In the genomic region with DNA sequence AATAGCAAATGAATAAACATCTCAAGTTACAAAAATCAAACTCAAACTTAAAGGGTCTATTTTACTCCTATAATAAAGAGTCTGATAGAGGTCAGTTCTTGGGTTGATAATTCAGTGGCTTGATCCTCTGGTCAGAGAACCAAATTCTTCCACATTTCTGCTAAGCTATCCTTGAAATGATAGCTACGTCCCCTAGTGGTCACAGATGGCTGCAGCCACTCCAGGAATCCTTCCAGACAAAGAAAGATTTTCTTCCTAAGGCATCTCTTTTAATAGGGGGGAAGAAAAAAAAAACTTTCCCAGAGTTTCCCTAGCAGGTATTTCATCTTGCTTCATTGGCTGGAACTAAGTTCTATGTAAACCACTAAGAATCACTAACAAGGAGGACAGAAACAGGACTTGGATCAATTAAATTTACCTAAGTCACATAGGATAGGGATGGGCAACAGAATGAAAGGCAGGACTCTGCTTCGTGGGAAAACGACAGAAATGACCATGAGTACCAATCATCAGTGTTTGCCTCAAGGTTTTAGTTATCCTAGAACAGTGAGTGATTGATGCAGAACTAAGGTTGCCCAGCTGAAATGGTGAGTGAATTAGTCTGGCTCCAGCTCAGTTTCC, we compare ENCODE assay signal across 8 cellular contexts.
DNase-seq lines count a peak whose midpoint lies in the region; ATAC-seq and TF ChIP-seq lines count a peak whose summit lies in the region.

No MANE protein-coding gene starts in this region.

- H3K4me3 Mint-ChIP-seq in activated CD8-positive, alpha-beta T cell treated with anti-CD3 and anti-CD28 coated beads for 36 hours = no peak overlapping the region
- no peak overlapping the region for H3K4me3 Mint-ChIP-seq in activated CD8-positive, alpha-beta T cell treated with anti-CD3 and anti-CD28 coated beads, Interleukin-2, amount 10 ng/mL, durations not matched to agents 7 days and 5 days

- H3K36me3 Mint-ChIP-seq in activated CD8-positive, alpha-beta T cell treated with anti-CD3 and anti-CD28 coated beads for 36 hours (ENCODE audit: low read depth) = no peaks in the 10 kb centered on the region
- no peaks in the 10 kb centered on the region for H3K36me3 Mint-ChIP-seq in activated CD8-positive, alpha-beta T cell treated with anti-CD3 and anti-CD28 coated beads, Interleukin-2, amount 10 ng/mL, durations not matched to agents 7 days and 5 days (ENCODE audit: low read depth)

- H3K27me3 ChIP-seq in transverse colon (no peaks in the 10 kb centered on the region), aorta (ENCODE audit: control insufficient read depth in 1 of 2, insufficient read depth in 2 of 2, low read length in 1 of 2) (no peaks in the 10 kb centered on the region)

- no peaks in the 10 kb centered on the region for H3K36me3 ChIP-seq in transverse colon
- no peaks in the 10 kb centered on the region for H3K36me3 ChIP-seq in aorta (ENCODE audit: control insufficient read depth in 1 of 2, insufficient read depth in 2 of 2, low read length in 1 of 2)

- no peak overlapping the region for H3K27ac Mint-ChIP-seq in activated CD8-positive, alpha-beta T cell treated with anti-CD3 and anti-CD28 coated beads for 36 hours
- H3K27ac Mint-ChIP-seq in activated CD8-positive, alpha-beta T cell treated with anti-CD3 and anti-CD28 coated beads, Interleukin-2, amount 10 ng/mL, durations not matched to agents 7 days and 5 days = no peak overlapping the region

- WGBS in transverse colon (ENCODE audit: low coverage in 1 of 2), 2 donors = 38 to 41% methylated on average over 3 of the region's 3 CpGs
- 70 to 74% methylated on average over 3 of the region's 3 CpGs for WGBS in aorta, 2 donors

- H3K27ac ChIP-seq in transverse colon (no peak overlapping the region), aorta (ENCODE audit: low read depth in 1 of 2, low read length in 2 of 2) (no peak overlapping the region)

- H3K4me1 Mint-ChIP-seq in activated CD8-positive, alpha-beta T cell treated with anti-CD3 and anti-CD28 coated beads for 36 hours (ENCODE audit: low read depth) = no peaks in the 10 kb centered on the region
- H3K4me1 Mint-ChIP-seq in activated CD8-positive, alpha-beta T cell treated with anti-CD3 and anti-CD28 coated beads, Interleukin-2, amount 10 ng/mL, durations not matched to agents 7 days and 5 days (ENCODE audit: low read depth) = no peaks in the 10 kb centered on the region

- ATAC-seq in activated CD8-positive, alpha-beta T cell treated with anti-CD3 and anti-CD28 coated beads for 36 hours = no peak
- no peak for ATAC-seq in activated CD8-positive, alpha-beta T cell treated with anti-CD3 and anti-CD28 coated beads, Interleukin-2, amount 10 ng/mL, durations not matched to agents 7 days and 5 days
- no peak for ATAC-seq in HG03469 (IDR thresholded peaks at IDR 0.05; ENCODE audit: unreplicated experiment)
- no peak for ATAC-seq in aorta (ENCODE audit: low FRiP score)

- POLR2A ChIA-PET in activated CD8-positive, alpha-beta T cell treated with anti-CD3 and anti-CD28 coated beads for 36 hours (lab: Charles Lee) = no interaction called here
- POLR2A ChIA-PET in activated CD8-positive, alpha-beta T cell treated with anti-CD3 and anti-CD28 coated beads, Interleukin-2, amount 10 ng/mL, durations not matched to agents 7 days and 5 days (lab: Charles Lee) = no interaction called here

- no peak for TF ChIP-seq POLR2A in transverse colon (IDR thresholded peaks at IDR 0.05)

- TF ChIP-seq CTCF in activated CD8-positive, alpha-beta T cell treated with anti-CD3 and anti-CD28 coated beads for 36 hours (IDR thresholded peaks at IDR 0.05) = peak; percentile 42
- TF ChIP-seq CTCF in fibroblast of mammary gland (conservative IDR thresholded peaks at IDR 0.05; ENCODE audit: control insufficient read depth, insufficient read depth, low read depth, low read length) (peak; percentile 95), transverse colon (IDR thresholded peaks at IDR 0.05) (peak in 3 of 5 experiments; percentile 27 to 45 (median 39))

- intact Hi-C loops in activated CD8-positive, alpha-beta T cell treated with anti-CD3 and anti-CD28 coated beads for 36 hours (cut with micrococcal nuclease) = no loop called here
- intact Hi-C loops in transverse colon (cut with DNase I; ENCODE audit: low total_unique reads) (no loop called here), aorta (cut with DNase I) (no loop called here)

- in situ Hi-C loops in transverse colon (cut with MboI; ENCODE audit: low pct_ligation_motif_present in 1 of 4, low pct_unique_long_range_greater_than_20kb in 1 of 4, low sequenced_read_pairs in 3 of 4) = no loop called here

- H3K27me3 Mint-ChIP-seq in activated CD8-positive, alpha-beta T cell treated with anti-CD3 and anti-CD28 coated beads for 36 hours = peaks cover 2% of the 10 kb centered on the region
- no peaks in the 10 kb centered on the region for H3K27me3 Mint-ChIP-seq in activated CD8-positive, alpha-beta T cell treated with anti-CD3 and anti-CD28 coated beads, Interleukin-2, amount 10 ng/mL, durations not matched to agents 7 days and 5 days (ENCODE audit: low read depth)

- CTCF ChIA-PET in activated CD8-positive, alpha-beta T cell treated with anti-CD3 and anti-CD28 coated beads for 36 hours (lab: Charles Lee) = interaction anchor here (1.3 kb wide), 1 partner anchor 575 kb away, joined by 4 read pairs; no protein-coding TSS in a partner anchor
- CTCF ChIA-PET in activated CD8-positive, alpha-beta T cell treated with anti-CD3 and anti-CD28 coated beads, Interleukin-2, amount 10 ng/mL, durations not matched to agents 7 days and 5 days (lab: Charles Lee) = no interaction called here

- H3K4me3 ChIP-seq in fibroblast of mammary gland (ENCODE audit: control insufficient read depth, low read depth, low read length) = no peak overlapping the region
- H3K4me3 ChIP-seq in transverse colon = no peak overlapping the region
- H3K4me3 ChIP-seq in aorta (ENCODE audit: low read length in 2 of 2) = no peak overlapping the region

- DNase-seq in activated CD8-positive, alpha-beta T cell treated with anti-CD3 and anti-CD28 coated beads for 36 hours = no peak
- no peak for DNase-seq in activated CD8-positive, alpha-beta T cell treated with anti-CD3 and anti-CD28 coated beads, Interleukin-2, amount 10 ng/mL, durations not matched to agents 7 days and 5 days
- peak; percentile 66 for DNase-seq in OCI-M1 (lab: John Stamatoyannopoulos, UW)
- DNase-seq in fibroblast of mammary gland (ENCODE audit: low read depth) = peak; percentile 58
- no peak for DNase-seq in transverse colon
- no peak for DNase-seq in middle frontal gyrus (ENCODE audit: extremely low spot score, low spot score)
- DNase-seq in aorta = no peak

- no peaks in the 10 kb centered on the region for H3K9me3 Mint-ChIP-seq in activated CD8-positive, alpha-beta T cell treated with anti-CD3 and anti-CD28 coated beads for 36 hours
- H3K9me3 Mint-ChIP-seq in activated CD8-positive, alpha-beta T cell treated with anti-CD3 and anti-CD28 coated beads, Interleukin-2, amount 10 ng/mL, durations not matched to agents 7 days and 5 days (ENCODE audit: insufficient read depth) = no peaks in the 10 kb centered on the region

- H3K4me1 ChIP-seq in transverse colon (no peaks in the 10 kb centered on the region), aorta (ENCODE audit: control insufficient read depth in 1 of 2, insufficient read depth in 2 of 2, low read length in 2 of 2) (no peaks in the 10 kb centered on the region)

- TF ChIP-seq EP300 in transverse colon (IDR thresholded peaks at IDR 0.05; ENCODE audit: low read depth) = no peak

- H3K9me3 ChIP-seq in transverse colon (no peaks in the 10 kb centered on the region), aorta (ENCODE audit: control insufficient read depth, low read length) (no peaks in the 10 kb centered on the region)

Comparison
In these comparisons a context has a peak if more than half of its experiments do, and no peak if none do; other contexts are left out.
1. DNase-seq: peak in OCI-M1 (single experiment) and fibroblast of mammary gland (single experiment); none in activated CD8-positive, alpha-beta T cell treated with anti-CD3 and anti-CD28 coated beads for 36 hours (single experiment), activated CD8-positive, alpha-beta T cell treated with anti-CD3 and anti-CD28 coated beads, Interleukin-2, amount 10 ng/mL, durations not matched to agents 7 days and 5 days (single experiment), transverse colon (single experiment), middle frontal gyrus (single experiment) and aorta (0 of 2).
2. CTCF ChIP-seq: peak in every context shown above with its lines; median percentile 95 in fibroblast of mammary gland; 42 in activated CD8-positive, alpha-beta T cell treated with anti-CD3 and anti-CD28 coated beads for 36 hours; 39 in transverse colon.